In the genomic region with DNA sequence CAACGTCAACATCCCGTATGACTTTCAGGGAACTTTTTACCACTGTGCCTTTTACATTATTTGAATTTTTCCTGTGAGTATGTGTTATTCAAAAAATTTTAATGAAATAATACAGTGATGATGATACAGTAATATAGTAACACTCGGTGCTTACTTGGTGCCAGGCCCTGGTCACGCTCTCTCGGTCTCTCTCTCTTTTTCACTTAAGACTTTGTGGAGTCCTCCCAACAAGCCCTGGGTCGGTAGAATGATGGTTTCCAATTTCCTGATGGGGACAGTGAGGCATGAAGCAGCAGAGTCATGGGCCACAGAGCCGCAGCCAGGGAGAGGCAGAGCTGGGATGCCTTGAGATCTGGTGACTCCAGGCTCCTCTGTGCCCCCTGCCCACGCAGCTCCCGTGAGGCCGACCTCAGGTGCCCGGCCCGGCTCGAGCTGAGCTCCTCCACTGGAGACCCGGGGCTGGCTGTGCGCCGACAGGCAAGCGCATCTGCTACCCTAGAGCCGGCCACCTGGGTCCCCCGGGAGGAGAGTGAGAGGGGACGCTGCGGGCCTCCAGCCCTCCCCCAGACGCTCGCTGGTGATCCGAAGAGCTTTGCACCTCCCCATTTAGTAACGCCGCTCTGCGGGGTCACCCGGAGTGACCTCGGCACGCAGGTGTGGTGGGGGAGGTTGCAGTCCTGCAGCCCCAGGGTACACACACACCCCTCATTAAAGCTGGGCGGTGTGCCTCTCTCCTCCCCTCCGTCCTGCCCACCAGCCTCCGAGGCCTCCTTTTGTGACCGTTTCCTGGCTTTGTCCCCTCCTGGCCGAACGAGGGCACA, we compare ENCODE assay signal across 8 cellular contexts.
DNase-seq lines count a peak whose midpoint lies in the region; ATAC-seq lines count a peak whose summit lies in the region.

No MANE protein-coding gene starts in this region.

- no peaks in the 10 kb centered on the region for H3K36me3 ChIP-seq in BLaER1 treated with 17β-estradiol and CSF1 and Interleukin-3, amounts not matched to agents 10 nM and 100 nM
- no peaks in the 10 kb centered on the region for H3K36me3 ChIP-seq in mucosa of rectum (ENCODE audit: control insufficient read depth in 2 of 2, insufficient read depth in 2 of 2, low read length in 2 of 2)

- H3K4me1 ChIP-seq in BLaER1 treated with 17β-estradiol and CSF1 and Interleukin-3, amounts not matched to agents 10 nM and 100 nM = peaks cover 62 to 89% (median 84%) of the 10 kb centered on the region in 10 experiments
- H3K4me1 ChIP-seq in mucosa of rectum (ENCODE audit: control insufficient read depth in 2 of 2, insufficient read depth in 2 of 2, low read length in 2 of 2) = peaks cover 5 to 11% of the 10 kb centered on the region in 2 donors

- peak overlapping the region; percentile 57 to 84 (median 72) for H3K9ac ChIP-seq in BLaER1 treated with 17β-estradiol and CSF1 and Interleukin-3, amounts not matched to agents 10 nM and 100 nM
- peak overlapping the region in 1 of 2 donors; percentile 33 for H3K9ac ChIP-seq in mucosa of rectum (ENCODE audit: low read depth in 1 of 2, low read length in 2 of 2)

- H3K4me2 ChIP-seq in BLaER1 treated with 17β-estradiol and CSF1 and Interleukin-3, amounts not matched to agents 10 nM and 100 nM = peak overlapping the region; percentile 83 to 99 (median 91)

- DNase-seq in NAMALWA (ENCODE audit: low spot score) (peak; percentile 54), dedifferentiated amniotic fluid mesenchymal stem cell (ENCODE audit: extremely low spot score) (peak; percentile 79), SIG-M5 (lab: John Stamatoyannopoulos, UW) (no peak), NCI-H2029 (lab: John Stamatoyannopoulos, UW) (no peak)

- H4K20me1 ChIP-seq in BLaER1 treated with 17β-estradiol and CSF1 and Interleukin-3, amounts not matched to agents 10 nM and 100 nM = no peaks in the 10 kb centered on the region

- no peaks in the 10 kb centered on the region for H3K27me3 ChIP-seq in BLaER1 treated with 17β-estradiol and CSF1 and Interleukin-3, amounts not matched to agents 10 nM and 100 nM
- H3K27me3 ChIP-seq in mucosa of rectum (ENCODE audit: control insufficient read depth in 2 of 2, insufficient read depth in 2 of 2, low read length in 2 of 2) = peaks cover 0 to 3% of the 10 kb centered on the region in 2 donors

- H3K27ac ChIP-seq in BLaER1 treated with 17β-estradiol and CSF1 and Interleukin-3, amounts not matched to agents 10 nM and 100 nM = peak overlapping the region; percentile 59 to 98 (median 77)
- H3K27ac ChIP-seq in mucosa of rectum (ENCODE audit: low read depth in 2 of 2, low read length in 2 of 2) = peak overlapping the region in 1 of 2 donors; percentile 36

- ATAC-seq in GM18519 (IDR thresholded peaks at IDR 0.05; ENCODE audit: low FRiP score, unreplicated experiment) (no peak), HG03139 (IDR thresholded peaks at IDR 0.05; ENCODE audit: unreplicated experiment) (no peak)

- H3K9me3 ChIP-seq in BLaER1 treated with 17β-estradiol and CSF1 and Interleukin-3, amounts not matched to agents 10 nM and 100 nM (replicated peaks in 1 of 11) = no peaks in the 10 kb centered on the region
- H3K9me3 ChIP-seq in mucosa of rectum (ENCODE audit: control insufficient read depth in 2 of 2, low read length in 2 of 2) = no peaks in the 10 kb centered on the region

- peak overlapping the region; percentile 41 to 67 (median 52); a peak in 19 of 20 replicates for H3K4me3 ChIP-seq in BLaER1 treated with 17β-estradiol and CSF1 and Interleukin-3, amounts not matched to agents 10 nM and 100 nM
- peak overlapping the region; percentile 38 to 53 for H3K4me3 ChIP-seq in mucosa of rectum (ENCODE audit: low read length in 2 of 2)

Comparison
In these comparisons a context has a peak if more than half of its experiments do, and no peak if none do; other contexts are left out.
1. DNase-seq: peak in NAMALWA (single experiment) and dedifferentiated amniotic fluid mesenchymal stem cell (single experiment); none in SIG-M5 (single experiment) and NCI-H2029 (single experiment).